Comparison of ENCODE assay signal across 16 cellular contexts in genomic region chr1:15900662-15901279, GRCh38. TPM values are rescaled to one million over a fixed set of nuclear protein-coding genes. Genes with fewer than 3 reads are reported as not detected.
DNase-seq lines count a peak whose midpoint lies in the region; ATAC-seq, FAIRE-seq and TF ChIP-seq lines count a peak whose summit lies in the region.
"Had no signal": no experiment of that assay in that cellular context is flagged by ENCODE, and none has a peak within 500 bp of the region (broad histone marks: within the 10 kb centered on the region; RNA-seq: fewer than 3 reads in every experiment).

No MANE protein-coding gene starts in this region.

- H3K36me3 Mint-ChIP-seq in astrocyte (ENCODE audit: low read depth, unreplicated experiment) = peaks cover 6% of the 10 kb centered on the region

- POLR2A ChIA-PET in HEK293T (lab: Yijun Ruan, JAX) = interaction anchor here (1.3 kb wide), 1 partner anchor 68 kb away, joined by 5 read pairs; no protein-coding TSS in a partner anchor

- H3K36me3 ChIP-seq in astrocyte (ENCODE audit: insufficient read depth, low read length) (no peaks in the 10 kb centered on the region), left lung (peaks cover 0 to 17% of the 10 kb centered on the region in 2 donors), smooth muscle cell (ENCODE audit: low read depth) (no peaks in the 10 kb centered on the region)
- H3K36me3 ChIP-seq: neural progenitor cell, right lobe of liver had no signal

- H3K4me3 ChIP-seq in astrocyte (ENCODE audit: insufficient read depth, low read depth, low read length) (no peak overlapping the region), left lung (no peak overlapping the region), smooth muscle cell (no peak overlapping the region)
- H3K4me3 ChIP-seq: BLaER1 treated with 17β-estradiol and CSF1 and Interleukin-3, amounts not matched to agents 10 nM and 100 nM; neural progenitor cell; right lobe of liver had no signal

- H4K20me1 ChIP-seq in astrocyte (ENCODE audit: insufficient read depth, low read length) = peaks cover 34% of the 10 kb centered on the region
- peaks cover 47% of the 10 kb centered on the region for H4K20me1 ChIP-seq in smooth muscle cell (ENCODE audit: low read depth)

- peak overlapping the region; percentile 31 for H3K27ac Mint-ChIP-seq in astrocyte (ENCODE audit: unreplicated experiment)
- H3K27ac Mint-ChIP-seq: neural progenitor cell had no signal

- WGBS in smooth muscle cell (ENCODE audit: low lambda C conversion rate) = 87% methylated on average over 8 of the region's 8 CpGs

- H3K27ac ChIP-seq in astrocyte (ENCODE audit: low read depth, low read length) (no peak overlapping the region), left lung (no peak overlapping the region), smooth muscle cell (ENCODE audit: low read depth) (peak overlapping the region; percentile 26)
- H3K27ac ChIP-seq: neural progenitor cell, right lobe of liver had no signal

- CTCF ChIA-PET in HEK293T (lab: Yijun Ruan, JAX) = interaction anchor here (0.5 to 0.7 kb wide), 3 partner anchors 51 to 171 kb away, joined by 3 to 8 read pairs (median 4); no protein-coding TSS in a partner anchor

- TF ChIP-seq CTCF in astrocyte (IDR thresholded peaks at IDR 0.05; ENCODE audit: insufficient read depth, low read depth, low read length) (no peak), left lung (IDR thresholded peaks at IDR 0.05) (no peak), smooth muscle cell (IDR thresholded peaks at IDR 0.05; ENCODE audit: borderline replicate concordance, insufficient read depth, poor library complexity, severe bottlenecking) (no peak)

- H3K27me3 ChIP-seq in astrocyte (ENCODE audit: insufficient read depth, low read length) = no peaks in the 10 kb centered on the region
- H3K27me3 ChIP-seq in left lung = no peaks in the 10 kb centered on the region
- H3K27me3 ChIP-seq in smooth muscle cell (ENCODE audit: low read depth) = no peaks in the 10 kb centered on the region
- H3K27me3 ChIP-seq: BLaER1 treated with 17β-estradiol and CSF1 and Interleukin-3, amounts not matched to agents 10 nM and 100 nM; neural progenitor cell; right lobe of liver had no signal

- H3K4me1 ChIP-seq in astrocyte (ENCODE audit: insufficient read depth, low read length) = peaks cover 7% of the 10 kb centered on the region
- H3K4me1 ChIP-seq in left lung = peaks cover 0 to 41% of the 10 kb centered on the region in 2 donors
- H3K4me1 ChIP-seq in smooth muscle cell (ENCODE audit: low read depth) = peaks cover 7% of the 10 kb centered on the region
- H3K4me1 ChIP-seq: neural progenitor cell had no signal

- ATAC-seq in left lung = peak; percentile 84
- no peak for ATAC-seq in HG03520 (IDR thresholded peaks at IDR 0.05; ENCODE audit: unreplicated experiment)

- peaks cover 8% of the 10 kb centered on the region for H3K4me1 Mint-ChIP-seq in astrocyte (ENCODE audit: low read depth, unreplicated experiment)

- no peak overlapping the region for H3K9ac ChIP-seq in astrocyte (ENCODE audit: low read length)
- no peak overlapping the region for H3K9ac ChIP-seq in smooth muscle cell (ENCODE audit: low read depth)
- H3K9ac ChIP-seq: BLaER1 treated with 17β-estradiol and CSF1 and Interleukin-3, amounts not matched to agents 10 nM and 100 nM; neural progenitor cell had no signal

- H3F3A ChIP-seq in smooth muscle cell (ENCODE audit: low read depth) = no peaks in the 10 kb centered on the region

- FAIRE-seq in astrocyte (lab: Jason Lieb, UNC) = no peak
- FAIRE-seq: endothelial cell of umbilical vein, frontal cortex had no signal

- peak; percentile 7 for DNase-seq in HEK293T (ENCODE audit: extremely low spot score)
- DNase-seq in astrocyte (ENCODE audit: low read depth) = no peak
- peak in 1 of 2 donors; percentile 51 for DNase-seq in left lung
- no peak for DNase-seq in smooth muscle cell (lab: John Stamatoyannopoulos, UW; ENCODE audit: unreplicated experiment)
- no peak for DNase-seq in UCSD-AML1 (lab: John Stamatoyannopoulos, UW; ENCODE audit: unreplicated experiment)
- DNase-seq in NCI-H2227 (lab: John Stamatoyannopoulos, UW; ENCODE audit: unreplicated experiment) = no peak
- DNase-seq: activated CD4-positive, alpha-beta T cell treated with anti-CD3 and anti-CD28 coated beads, Interleukin-2, amount 50 U/mL, for 48 hours; activated T-cell treated with anti-CD3 and anti-CD28 coated beads, Interleukin-2, amount 50 U/mL, for 48 hours; mammary epithelial cell; NCI-H748 treated with DMSO at 0.1 percent for 48 hours; right lobe of liver had no signal

- H3K4me3 Mint-ChIP-seq in astrocyte (ENCODE audit: unreplicated experiment) = no peak overlapping the region
- H3K4me3 Mint-ChIP-seq: neural progenitor cell had no signal

- H3K27me3 Mint-ChIP-seq in astrocyte (ENCODE audit: low read depth, unreplicated experiment) = no peaks in the 10 kb centered on the region

- H3K79me2 ChIP-seq in astrocyte (ENCODE audit: insufficient read depth, low read length) (peaks cover 99% of the 10 kb centered on the region), smooth muscle cell (ENCODE audit: low read depth) (peaks cover 99% of the 10 kb centered on the region)

- intact Hi-C loops in left lung (cut with DNase I) = no loop called here

- no peaks in the 10 kb centered on the region for H3K9me3 Mint-ChIP-seq in astrocyte (ENCODE audit: unreplicated experiment)
- H3K9me3 Mint-ChIP-seq: neural progenitor cell had no signal

- H2AFZ ChIP-seq in astrocyte (ENCODE audit: low read depth, low read length) (no peak overlapping the region), smooth muscle cell (ENCODE audit: low read depth) (no peak overlapping the region)
- H2AFZ ChIP-seq: neural progenitor cell had no signal

- H3K9me3 ChIP-seq in astrocyte (ENCODE audit: insufficient read depth, low read depth, low read length) = no peaks in the 10 kb centered on the region
- no peaks in the 10 kb centered on the region for H3K9me3 ChIP-seq in left lung
- H3K9me3 ChIP-seq in smooth muscle cell (replicated peaks; ENCODE audit: low read depth) = no peaks in the 10 kb centered on the region
- H3K9me3 ChIP-seq: BLaER1 treated with 17β-estradiol and CSF1 and Interleukin-3, amounts not matched to agents 10 nM and 100 nM; right lobe of liver had no signal

- H3K4me2 ChIP-seq in astrocyte (ENCODE audit: low read length) (no peak overlapping the region), smooth muscle cell (no peak overlapping the region)
- H3K4me2 ChIP-seq: neural progenitor cell had no signal

TF ChIP-seq in HEK293T, 16 proteins besides CTCF, POLR2A, EP300 and RAD21:
- TF ChIP-seq, protein P1, sequence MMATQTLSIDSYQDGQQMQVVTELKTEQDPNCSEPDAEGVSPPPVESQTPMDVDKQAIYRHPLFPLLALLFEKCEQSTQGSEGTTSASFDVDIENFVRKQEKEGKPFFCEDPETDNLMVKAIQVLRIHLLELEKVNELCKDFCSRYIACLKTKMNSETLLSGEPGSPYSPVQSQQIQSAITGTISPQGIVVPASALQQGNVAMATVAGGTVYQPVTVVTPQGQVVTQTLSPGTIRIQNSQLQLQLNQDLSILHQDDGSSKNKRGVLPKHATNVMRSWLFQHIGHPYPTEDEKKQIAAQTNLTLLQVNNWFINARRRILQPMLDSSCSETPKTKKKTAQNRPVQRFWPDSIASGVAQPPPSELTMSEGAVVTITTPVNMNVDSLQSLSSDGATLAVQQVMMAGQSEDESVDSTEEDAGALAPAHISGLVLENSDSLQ (IDR thresholded peaks at IDR 0.05) = no peak
- TF ChIP-seq FOXA1 (IDR thresholded peaks at IDR 0.05) (no peak), LEF1 (IDR thresholded peaks at IDR 0.05; ENCODE audit: borderline replicate concordance) (no peak), FOXK2 (IDR thresholded peaks at IDR 0.05) (no peak), HDGF (IDR thresholded peaks at IDR 0.05; ENCODE audit: borderline replicate concordance) (no peak), L3MBTL2 (conservative IDR thresholded peaks at IDR 0.05) (no peak), FOXM1 (IDR thresholded peaks at IDR 0.05; ENCODE audit: borderline replicate concordance) (no peak), BHLHE40 (IDR thresholded peaks at IDR 0.05; ENCODE audit: borderline replicate concordance) (no peak), SP1 (IDR thresholded peaks at IDR 0.05) (no peak), CTBP1 (IDR thresholded peaks at IDR 0.05; ENCODE audit: borderline replicate concordance) (no peak), ELF4 (IDR thresholded peaks at IDR 0.05) (no peak), TARDBP (IDR thresholded peaks at IDR 0.05) (no peak), SUZ12 (IDR thresholded peaks at IDR 0.05) (no peak), NFRKB (IDR thresholded peaks at IDR 0.05) (no peak)
TF ChIP-seq in HEK293T: peak in this region for 0.

RNA-seq across cellular contexts. Expression of gene SPEN, which starts 53.3 kb away (rescaled TPM):
- total RNA-seq in astrocyte (33.2 and 35.0 TPM in 2 replicates), left lung (10 to 100 TPM; 37.2 to 54.1 TPM), smooth muscle cell (24.9 and 28.7 TPM in 2 replicates)
- 10.6 and 20.0 TPM in 2 replicates for polyA plus RNA-seq in smooth muscle cell
